ENCODE assay signal across 11 cellular contexts in the genomic region with DNA sequence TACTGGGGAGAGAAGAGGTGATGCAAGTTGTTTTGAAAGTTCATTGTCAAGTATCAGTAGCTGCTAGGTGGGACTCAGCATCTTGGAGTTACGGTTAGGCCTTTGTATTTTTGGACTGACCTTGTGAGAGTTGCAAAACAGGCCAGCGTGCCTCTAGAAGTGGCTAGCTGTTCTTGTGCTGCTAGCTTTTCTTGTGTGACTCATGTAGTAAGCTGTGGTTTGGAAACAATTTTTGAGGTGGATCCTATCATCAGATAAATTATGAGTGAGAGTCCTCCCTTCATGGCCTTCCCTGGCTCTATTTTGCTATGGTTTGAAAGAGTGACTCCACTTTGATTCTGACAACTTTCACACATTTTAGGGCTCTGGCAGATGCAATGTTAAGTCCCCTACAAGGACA.
DNase-seq lines count a peak whose midpoint lies in the region; ATAC-seq, FAIRE-seq and TF ChIP-seq lines count a peak whose summit lies in the region.
"Had no signal": no experiment of that assay in that cellular context is flagged by ENCODE, and none has a peak within 500 bp of the region (broad histone marks: within the 10 kb centered on the region; RNA-seq: fewer than 3 reads in every experiment).

No MANE protein-coding gene starts in this region.

- CTCF ChIA-PET in activated CD8-positive, alpha-beta memory T cell treated with anti-CD3 and anti-CD28 coated beads, Interleukin-2, amount 10 ng/mL, durations not matched to agents 7 days and 5 days (lab: Charles Lee): interaction anchor here (3.2 kb wide), 1 partner anchor 9 kb away, joined by 14 read pairs; no protein-coding TSS in a partner anchor
- CTCF ChIA-PET in GM12878 (lab: Yijun Ruan, JAX): interaction anchor here (1.1 to 4.2 kb wide), 4 partner anchors 9 to 31 kb away, joined by 3 to 21 read pairs (median 4); no protein-coding TSS in a partner anchor
- CTCF ChIA-PET in naive thymus-derived CD4-positive, alpha-beta T cell (lab: Charles Lee): no interaction called here

- no peak overlapping the region for H3K27ac Mint-ChIP-seq in activated CD8-positive, alpha-beta memory T cell treated with anti-CD3 and anti-CD28 coated beads, Interleukin-2, amount 10 ng/mL, durations not matched to agents 7 days and 5 days
- no peak overlapping the region for H3K27ac Mint-ChIP-seq in naive thymus-derived CD4-positive, alpha-beta T cell
- H3K27ac Mint-ChIP-seq: brain had no signal

- H2AFZ ChIP-seq in GM12878 (ENCODE audit: control insufficient read depth, low read depth, low read length): no peak overlapping the region

- H3K36me3 Mint-ChIP-seq in activated CD8-positive, alpha-beta memory T cell treated with anti-CD3 and anti-CD28 coated beads, Interleukin-2, amount 10 ng/mL, durations not matched to agents 7 days and 5 days: no peaks in the 10 kb centered on the region
- peaks cover 0 to 7% (median 0%) of the 10 kb centered on the region in 5 donors for H3K36me3 Mint-ChIP-seq in naive thymus-derived CD4-positive, alpha-beta T cell

- ATAC-seq in activated CD8-positive, alpha-beta memory T cell treated with anti-CD3 and anti-CD28 coated beads, Interleukin-2, amount 10 ng/mL, durations not matched to agents 7 days and 5 days: peak; percentile 49
- ATAC-seq in HG03521 (IDR thresholded peaks at IDR 0.05; ENCODE audit: unreplicated experiment): peak; percentile 38
- peak; percentile 75 for ATAC-seq in GM12878
- no peak for ATAC-seq in naive thymus-derived CD4-positive, alpha-beta T cell

- no peak; a peak in 1 of 4 replicates for TF ChIP-seq EP300 in GM12878 (IDR thresholded peaks at IDR 0.05; ENCODE audit: borderline replicate concordance in 1 of 2, control insufficient read depth in 1 of 2, low read depth in 2 of 2, low read length in 2 of 2)

- intact Hi-C loops in GM12878 (cut with micrococcal nuclease; ENCODE audit: unreplicated experiment): no loop called here
- intact Hi-C loops in naive thymus-derived CD4-positive, alpha-beta T cell (cut with micrococcal nuclease): no loop called here

- H3K4me2 ChIP-seq in GM12878 (ENCODE audit: control insufficient read depth, insufficient read depth): no peak overlapping the region
- H3K4me2 ChIP-seq: BLaER1 had no signal

- TF ChIP-seq CTCF in GM12878 (IDR thresholded peaks at IDR 0.05 in 2 of 3, conservative IDR thresholded peaks at IDR 0.05 in 1 of 3; ENCODE audit: control insufficient read depth in 2 of 3, extremely low read depth in 1 of 3, insufficient read depth in 1 of 3, low read depth in 3 of 3, low read length in 3 of 3): no peak

- no peak for TF ChIP-seq RAD21 in GM12878 (IDR thresholded peaks at IDR 0.05; ENCODE audit: insufficient read depth, low read depth, low read length)

- H3K9me3 ChIP-seq in GM12878 (replicated peaks; ENCODE audit: control insufficient read depth, insufficient read depth, low read length): no peaks in the 10 kb centered on the region; the same call in 2 of the 3 replicates
- H3K9me3 ChIP-seq in thymus (ENCODE audit: control insufficient read depth): no peaks in the 10 kb centered on the region
- no peaks in the 10 kb centered on the region for H3K9me3 ChIP-seq in naive thymus-derived CD4-positive, alpha-beta T cell (ENCODE audit: control insufficient read depth in 2 of 3, low read length in 3 of 3)
- H3K9me3 ChIP-seq: BLaER1 had no signal

- no peaks in the 10 kb centered on the region for H3K79me2 ChIP-seq in GM12878 (ENCODE audit: control insufficient read depth, insufficient read depth, low read length)

- 0% methylated on average over 2 of the region's 2 CpGs for WGBS in GM12878 (ENCODE audit: insufficient coverage, insufficient replicate concordance, low lambda C conversion rate, missing lambda C conversion rate)
- WGBS in thymus: 54% methylated on average over 2 of the region's 2 CpGs

- in situ Hi-C loops in GM12878 (cut with MboI): no loop called here

- H3K27me3 ChIP-seq in GM12878 (replicated peaks in 1 of 2; ENCODE audit: control insufficient read depth in 2 of 2, insufficient read depth in 2 of 2, low read length in 1 of 2) (no peaks in the 10 kb centered on the region), thymus (ENCODE audit: control insufficient read depth, insufficient read depth) (no peaks in the 10 kb centered on the region)
- H3K27me3 ChIP-seq in naive thymus-derived CD4-positive, alpha-beta T cell (ENCODE audit: control insufficient read depth in 2 of 2, insufficient read depth in 2 of 2, low read length in 2 of 2): no peaks in the 10 kb centered on the region
- H3K27me3 ChIP-seq: BLaER1 had no signal

- H3K27ac ChIP-seq in GM12878 (ENCODE audit: control insufficient read depth, insufficient read depth) (no peak overlapping the region), thymus (ENCODE audit: low read depth) (peak overlapping the region; percentile 36)
- H3K27ac ChIP-seq in naive thymus-derived CD4-positive, alpha-beta T cell (ENCODE audit: low read depth, low read length): no peak overlapping the region
- H3K27ac ChIP-seq: BLaER1 had no signal

- RAD21 ChIA-PET in GM12878 (lab: Charles Lee; ENCODE audit: unreplicated experiment): interaction anchor here (1.2 to 1.5 kb wide), 2 partner anchors 9 to 386 kb away, joined by 3 read pairs; no protein-coding TSS in a partner anchor

- peaks cover 14% of the 10 kb centered on the region for H3K27me3 Mint-ChIP-seq in activated CD8-positive, alpha-beta memory T cell treated with anti-CD3 and anti-CD28 coated beads, Interleukin-2, amount 10 ng/mL, durations not matched to agents 7 days and 5 days
- H3K27me3 Mint-ChIP-seq in naive thymus-derived CD4-positive, alpha-beta T cell: peaks cover 0 to 16% (median 6%) of the 10 kb centered on the region in 5 donors
- H3K27me3 Mint-ChIP-seq: brain had no signal

- H3K4me3 ChIP-seq in GM12878: no peak overlapping the region
- H3K4me3 ChIP-seq in thymus (ENCODE audit: low read length): no peak overlapping the region
- H3K4me3 ChIP-seq in naive thymus-derived CD4-positive, alpha-beta T cell (ENCODE audit: low read length): no peak overlapping the region
- H3K4me3 ChIP-seq: BLaER1 had no signal

- H3K4me1 ChIP-seq in GM12878 (ENCODE audit: control insufficient read depth, insufficient read depth, low read length) (peaks cover 4% of the 10 kb centered on the region), thymus (ENCODE audit: control insufficient read depth, insufficient read depth, low read length) (peaks cover 30% of the 10 kb centered on the region)
- no peaks in the 10 kb centered on the region for H3K4me1 ChIP-seq in naive thymus-derived CD4-positive, alpha-beta T cell (ENCODE audit: control insufficient read depth in 2 of 2, insufficient read depth in 2 of 2, low read length in 2 of 2)

- H3K9ac ChIP-seq in GM12878 (ENCODE audit: control insufficient read depth, insufficient read depth, low read length): no peak overlapping the region
- H3K9ac ChIP-seq: BLaER1 had no signal

- H3K9me3 Mint-ChIP-seq in activated CD8-positive, alpha-beta memory T cell treated with anti-CD3 and anti-CD28 coated beads, Interleukin-2, amount 10 ng/mL, durations not matched to agents 7 days and 5 days (ENCODE audit: low read depth): peaks cover 3% of the 10 kb centered on the region
- peaks cover 0 to 15% (median 6%) of the 10 kb centered on the region in 11 donors for H3K9me3 Mint-ChIP-seq in naive thymus-derived CD4-positive, alpha-beta T cell

- H3K4me1 Mint-ChIP-seq in activated CD8-positive, alpha-beta memory T cell treated with anti-CD3 and anti-CD28 coated beads, Interleukin-2, amount 10 ng/mL, durations not matched to agents 7 days and 5 days: peaks cover 13% of the 10 kb centered on the region
- H3K4me1 Mint-ChIP-seq in naive thymus-derived CD4-positive, alpha-beta T cell: peaks cover 0 to 16% (median 0%) of the 10 kb centered on the region in 7 donors

- no peaks in the 10 kb centered on the region for H4K20me1 ChIP-seq in GM12878 (ENCODE audit: control insufficient read depth, insufficient read depth)
- H4K20me1 ChIP-seq: BLaER1 had no signal

- FAIRE-seq in GM12878 (lab: Jason Lieb, UNC): no peak

- H3K36me3 ChIP-seq in GM12878 (ENCODE audit: control insufficient read depth in 2 of 2, insufficient read depth in 2 of 2, low read length in 1 of 2): no peaks in the 10 kb centered on the region
- H3K36me3 ChIP-seq in thymus (ENCODE audit: control insufficient read depth, insufficient read depth): no peaks in the 10 kb centered on the region
- no peaks in the 10 kb centered on the region for H3K36me3 ChIP-seq in naive thymus-derived CD4-positive, alpha-beta T cell (ENCODE audit: control insufficient read depth in 2 of 3, insufficient read depth in 3 of 3, low read length in 3 of 3)
- H3K36me3 ChIP-seq: BLaER1 had no signal

- SMC1A ChIA-PET in GM12878 (lab: Charles Lee; ENCODE audit: uncharacterized antibody, unreplicated experiment): interaction anchor here (1.3 to 2.5 kb wide), 2 partner anchors 10 to 27 kb away, joined by 4 to 13 read pairs; no protein-coding TSS in a partner anchor

- TF ChIP-seq POLR2A in GM12878 (IDR thresholded peaks at IDR 0.05; ENCODE audit: low read depth, low read length): no peak

- H3K4me3 Mint-ChIP-seq in activated CD8-positive, alpha-beta memory T cell treated with anti-CD3 and anti-CD28 coated beads, Interleukin-2, amount 10 ng/mL, durations not matched to agents 7 days and 5 days: no peak overlapping the region
- H3K4me3 Mint-ChIP-seq in naive thymus-derived CD4-positive, alpha-beta T cell: no peak overlapping the region
- H3K4me3 Mint-ChIP-seq: brain had no signal

- no TSS peak for BruUV-seq in GM12878 (replicated peaks; lab: Mats Ljungman, UMichigan)

- POLR2A ChIA-PET in GM12878 (lab: Charles Lee): no interaction called here
- POLR2A ChIA-PET in naive thymus-derived CD4-positive, alpha-beta T cell (lab: Charles Lee): no interaction called here

- no peak for DNase-seq in activated CD8-positive, alpha-beta memory T cell treated with anti-CD3 and anti-CD28 coated beads, Interleukin-2, amount 10 ng/mL, durations not matched to agents 7 days and 5 days
- no peak for DNase-seq in activated CD8-positive, alpha-beta memory T cell treated with anti-CD3 and anti-CD28 coated beads, Interleukin-2, amount 50 U/mL, for 4 hours
- DNase-seq in GM12878 (ENCODE audit: low read depth, low spot score): no peak
- no peak for DNase-seq in SK-N-DZ (ENCODE audit: low spot score)
- DNase-seq in activated gamma-delta T cell (lab: John Stamatoyannopoulos, UW): no peak
- no peak for DNase-seq in naive thymus-derived CD4-positive, alpha-beta T cell
- DNase-seq: SHP77 treated with DMSO at 0.1 percent for 48 hours had no signal

TF ChIP-seq in GM12878, 131 proteins besides CTCF, POLR2A, EP300 and RAD21:
- TF ChIP-seq RUNX3 (IDR thresholded peaks at IDR 0.05; ENCODE audit: low read length) (0 out of 2 replicates have a peak, but pooled peaks have one; percentile 19), ZZZ3 (IDR thresholded peaks at IDR 0.05; ENCODE audit: control insufficient read depth, insufficient read length, low read depth) (no peak), BRCA1 (IDR thresholded peaks at IDR 0.05; ENCODE audit: low read depth, low read length) (no peak)
